26 cellular contexts compared by ENCODE assay signal in genomic region chr1:247362074-247362597, GRCh38. TPM values are rescaled to one million over a fixed set of nuclear protein-coding genes. Genes with fewer than 3 reads are reported as not detected.
DNase-seq lines count a peak whose midpoint lies in the region; ATAC-seq, FAIRE-seq and TF ChIP-seq lines count a peak whose summit lies in the region.
"Had no signal": no experiment of that assay in that cellular context is flagged by ENCODE, and none has a peak within 500 bp of the region (broad histone marks: within the 10 kb centered on the region; RNA-seq: fewer than 3 reads in every experiment).

No MANE protein-coding gene starts in this region.

- H3K4me2 ChIP-seq in K562 (ENCODE audit: insufficient read depth, low read length) (no peak overlapping the region), smooth muscle cell (no peak overlapping the region)
- H3K4me2 ChIP-seq: A549, SK-N-SH had no signal

- BruUV-seq in K562 (replicated peaks; lab: Mats Ljungman, UMichigan): no TSS peak

- H3K9ac ChIP-seq in K562 (ENCODE audit: insufficient read depth in 1 of 2, low read depth in 2 of 2, low read length in 2 of 2) (no peak overlapping the region), smooth muscle cell (ENCODE audit: low read depth) (no peak overlapping the region)
- H3K9ac ChIP-seq: BLaER1 treated with 17β-estradiol and CSF1 and Interleukin-3, amounts not matched to agents 10 nM and 100 nM; SK-N-SH had no signal

- no peaks in the 10 kb centered on the region for H3K9me1 ChIP-seq in K562 (ENCODE audit: control insufficient read depth, insufficient read depth, low read length)

- H3K27ac ChIP-seq in K562 (ENCODE audit: extremely low read depth, low read depth, low read length): no peak overlapping the region
- H3K27ac ChIP-seq in smooth muscle cell (ENCODE audit: low read depth): peak overlapping the region; percentile 31
- H3K27ac ChIP-seq: A549; BLaER1 treated with 17β-estradiol and CSF1 and Interleukin-3, amounts not matched to agents 10 nM and 100 nM had no signal

- no peak overlapping the region for H2AFZ ChIP-seq in K562 (ENCODE audit: low read depth, low read length)
- no peak overlapping the region for H2AFZ ChIP-seq in smooth muscle cell (ENCODE audit: low read depth)

- no peak for TF ChIP-seq EP300 in K562 (IDR thresholded peaks at IDR 0.05; ENCODE audit: low read length)

- CTCF ChIA-PET in K562 (lab: Yijun Ruan, JAX; ENCODE audit: low intra/inter-chr PET ratio): no interaction called here

- ATAC-seq in K562: no peak
- no peak for ATAC-seq in HG02840 (IDR thresholded peaks at IDR 0.05; ENCODE audit: low FRiP score, unreplicated experiment)
- no peak for ATAC-seq in GM21528 (IDR thresholded peaks at IDR 0.05; ENCODE audit: low FRiP score, unreplicated experiment)

- H3K79me2 ChIP-seq in K562 (ENCODE audit: control insufficient read depth, insufficient read depth, low read length) (no peaks in the 10 kb centered on the region), smooth muscle cell (ENCODE audit: low read depth) (no peaks in the 10 kb centered on the region)

- TF ChIP-seq POLR2A in K562 (conservative IDR thresholded peaks at IDR 0.05): no peak

- no peaks in the 10 kb centered on the region for H3K27me3 ChIP-seq in K562 (ENCODE audit: control insufficient read depth in 2 of 2, insufficient read depth in 2 of 2, low read length in 2 of 2)
- no peaks in the 10 kb centered on the region for H3K27me3 ChIP-seq in smooth muscle cell (ENCODE audit: low read depth)
- H3K27me3 ChIP-seq: BLaER1 treated with 17β-estradiol and CSF1 and Interleukin-3, amounts not matched to agents 10 nM and 100 nM; Peyer's patch had no signal

- H3K36me3 ChIP-seq in K562 (ENCODE audit: control insufficient read depth, insufficient read depth, low read length) (no peaks in the 10 kb centered on the region), smooth muscle cell (ENCODE audit: low read depth) (no peaks in the 10 kb centered on the region)
- H3K36me3 ChIP-seq: Peyer's patch had no signal

- H3K4me1 ChIP-seq in K562 (replicated peaks in 1 of 2; ENCODE audit: control insufficient read depth in 2 of 2, insufficient read depth in 2 of 2, low read length in 2 of 2) (peaks cover 0 to 30% of the 10 kb centered on the region in 2 experiments; a peak in 4 of 5 replicates), smooth muscle cell (ENCODE audit: low read depth) (peaks cover 7% of the 10 kb centered on the region)
- H3K4me1 ChIP-seq: A549 had no signal

- 71% methylated on average over 8 of the region's 8 CpGs for WGBS in K562 (ENCODE audit: insufficient coverage, low coverage, missing lambda C conversion rate)
- WGBS in smooth muscle cell (ENCODE audit: low lambda C conversion rate): 64% methylated on average over 8 of the region's 8 CpGs

- no peak for FAIRE-seq in K562 (lab: Jason Lieb, UNC)
- FAIRE-seq: A549, GM18507 had no signal

- POLR2A ChIA-PET in K562 (lab: Yijun Ruan, JAX): interaction anchor here (0.6 to 0.7 kb wide), 3 partner anchors 15 to 261 kb away, joined by 3 to 4 read pairs (median 3); no protein-coding TSS in a partner anchor

- TF ChIP-seq RAD21 in K562 (CRISPR knock-in tag; conservative IDR thresholded peaks at IDR 0.05 in 1 of 2, IDR thresholded peaks at IDR 0.05 in 1 of 2): no peak

- no peak overlapping the region for H3K4me3 ChIP-seq in K562
- H3K4me3 ChIP-seq in smooth muscle cell: no peak overlapping the region
- H3K4me3 ChIP-seq: A549; BLaER1 treated with 17β-estradiol and CSF1 and Interleukin-3, amounts not matched to agents 10 nM and 100 nM; Peyer's patch had no signal

- H3K9me3 ChIP-seq in K562 (replicated peaks; ENCODE audit: control insufficient read depth, insufficient read depth, low read depth, low read length) (peaks cover 7% of the 10 kb centered on the region), smooth muscle cell (replicated peaks; ENCODE audit: low read depth) (no peaks in the 10 kb centered on the region)
- H3K9me3 ChIP-seq: A549, SK-N-SH had no signal

- intact Hi-C loops in K562 (cut with micrococcal nuclease): no loop called here

- no peak for TF ChIP-seq CTCF in K562 (IDR thresholded peaks at IDR 0.05 in 2 of 3, conservative IDR thresholded peaks at IDR 0.05 in 1 of 3; ENCODE audit: insufficient read depth in 2 of 3, low read depth in 1 of 3, low read length in 3 of 3)
- no peak for TF ChIP-seq CTCF in smooth muscle cell (IDR thresholded peaks at IDR 0.05; ENCODE audit: borderline replicate concordance, insufficient read depth, poor library complexity, severe bottlenecking)

- H4K20me1 ChIP-seq in K562 (replicated peaks; ENCODE audit: control insufficient read depth, insufficient read depth, low read length) (no peaks in the 10 kb centered on the region), smooth muscle cell (ENCODE audit: low read depth) (no peaks in the 10 kb centered on the region)
- H4K20me1 ChIP-seq: BLaER1 treated with 17β-estradiol and CSF1 and Interleukin-3, amounts not matched to agents 10 nM and 100 nM had no signal

- peaks cover 10% of the 10 kb centered on the region for H3F3A ChIP-seq in smooth muscle cell (ENCODE audit: low read depth)

- DNase-seq in ELR (ENCODE audit: low read depth): peak; percentile 38
- peak; percentile 46 for DNase-seq in M059J (ENCODE audit: low read depth)
- no peak for DNase-seq in K562 (ENCODE audit: extremely low read depth in 1 of 4, low spot score in 3 of 4)
- DNase-seq in smooth muscle cell (lab: John Stamatoyannopoulos, UW; ENCODE audit: unreplicated experiment): no peak
- no peak for DNase-seq in NCI-H1092 (lab: John Stamatoyannopoulos, UW)
- DNase-seq: AML-193; CD4-positive, alpha-beta T cell; COR-L47; DMS79; H7; KG1; NCI-H1048; NCI-H1417 treated with DMSO at 0.1 percent for 48 hours; NCI-H1694 treated with DMSO at 0.1 percent for 48 hours; NCI-H2081 treated with DMSO at 0.1 percent for 48 hours; NCI-H2171; NCI-H226; NCI-H510A; NCI-H69; Peyer's patch; SK-N-SH had no signal

- in situ Hi-C loops in K562 (cut with MboI): no loop called here

TF ChIP-seq in K562, 482 proteins besides CTCF, POLR2A, EP300 and RAD21 (continues in another document):
- TF ChIP-seq ZNF41 (CRISPR knock-in tag; conservative IDR thresholded peaks at IDR 0.05) (no peak), MXD1 (CRISPR knock-in tag; IDR thresholded peaks at IDR 0.05; ENCODE audit: borderline replicate concordance, poor library complexity, severe bottlenecking) (no peak), RAD51 (IDR thresholded peaks at IDR 0.05; ENCODE audit: borderline replicate concordance, low read depth) (no peak), FOXM1 (IDR thresholded peaks at IDR 0.05; ENCODE audit: low read depth) (no peak), FOXM1 (CRISPR knock-in tag; IDR thresholded peaks at IDR 0.05; ENCODE audit: low read depth) (no peak), L3MBTL2 (IDR thresholded peaks at IDR 0.05) (no peak)

RNA-seq across cellular contexts. Expression of gene ZNF496, which starts 30.5 kb away (rescaled TPM):
- 26.4 and 28.0 TPM in 2 replicates for total RNA-seq in M059J (2014; rRNA removed; shearing (Covaris generic))
- total RNA-seq in K562 (2011; cell fraction: chromatin; rRNA removed; ENCODE audit: low replicate concordance): 46.7 and 71.5 TPM in 2 replicates
- 49.9 and 53.0 TPM in 2 replicates for total RNA-seq in K562 (2011; cell fraction: nucleolus; rRNA removed)
- total RNA-seq in K562 (2011; cell fraction: nucleoplasm; rRNA removed): 47.4 and 58.0 TPM in 2 replicates
- 44.4 and 63.2 TPM in 2 replicates for total RNA-seq in K562 (2014; rRNA removed)
- total RNA-seq in K562 (2014; rRNA removed; fragmentation: Illumina TruSeq; extraction: Trizol): 22.0 and 22.7 TPM in 2 replicates
- 31.4 and 31.6 TPM in 2 replicates for total RNA-seq in K562 (2015; rRNA removed; fragmentation: Illumina TruSeq; extraction: Trizol)
- 54.0 and 55.5 TPM in 2 replicates for total RNA-seq in K562 (2021)
- 29.8 and 37.8 TPM in 2 replicates for polyA plus RNA-seq in K562 (2011; rRNA removed)
- polyA plus RNA-seq in K562 (2011; cell fraction: cytosol; rRNA removed): 35.8 and 37.3 TPM in 2 replicates
- 52.3 and 64.6 TPM in 2 replicates for polyA plus RNA-seq in K562 (2011; cell fraction: nucleus; rRNA removed)
- polyA plus RNA-seq in K562 (2012): 28.9 and 48.4 TPM in 2 replicates
- polyA plus RNA-seq in K562 (2014; fragmentation: Illumina TruSeq; extraction: Trizol): 31.3 and 35.5 TPM in 2 replicates
- polyA plus RNA-seq in K562 (2014; fragmentation: Nextera tagmentation; extraction: Ambion mirVana): 1 to 10 TPM; 4.3 to 5.9 TPM
- polyA plus RNA-seq in K562 (2014; rRNA removed): 38.2 and 43.3 TPM in 2 replicates
- 44.2 and 45.8 TPM in 2 replicates for polyA minus RNA-seq in K562 (2011; rRNA and poly(A)+ RNA removed)
- 31.3 and 34.9 TPM in 2 replicates for polyA minus RNA-seq in K562 (2011; cell fraction: cytosol; rRNA and poly(A)+ RNA removed)
- 25.3 and 28.4 TPM in 2 replicates for polyA minus RNA-seq in K562 (2011; cell fraction: nucleus; rRNA and poly(A)+ RNA removed)
- total RNA-seq in smooth muscle cell: 37.0 and 39.5 TPM in 2 replicates
- polyA plus RNA-seq in smooth muscle cell: 14.8 and 19.8 TPM in 2 replicates

RNA-seq across cellular contexts. Expression of gene NLRP3, which starts 53.8 kb away (rescaled TPM):
- 7.4 and 9.2 TPM in 2 replicates for total RNA-seq in M059J (2014; rRNA removed; shearing (Covaris generic))
- 0.09 TPM in 1 of 2 replicates, not detected in the other for total RNA-seq in K562 (2011; cell fraction: chromatin; rRNA removed; ENCODE audit: low replicate concordance)
- total RNA-seq in K562 (2011; cell fraction: nucleolus; rRNA removed): not detected in 2 replicates
- not detected in 2 replicates for total RNA-seq in K562 (2011; cell fraction: nucleoplasm; rRNA removed)
- total RNA-seq in K562 (2014; rRNA removed) (not detected in 2 replicates), K562 (2014; rRNA removed; fragmentation: Illumina TruSeq; extraction: Trizol) (not detected in 2 replicates), K562 (2015; rRNA removed; fragmentation: Illumina TruSeq; extraction: Trizol) (not detected in 2 replicates), K562 (2021) (not detected in 2 replicates), smooth muscle cell (0.58 and 1.3 TPM in 2 replicates)
- polyA plus RNA-seq in K562 (2011; rRNA removed) (not detected in 2 replicates), K562 (2014; fragmentation: Illumina TruSeq; extraction: Trizol) (not detected in 2 replicates), K562 (2014; fragmentation: Nextera tagmentation; extraction: Ambion mirVana) (not detected), K562 (2014; rRNA removed) (not detected in 2 replicates), smooth muscle cell (1.3 and 1.4 TPM in 2 replicates)
- not detected in 2 replicates for polyA plus RNA-seq in K562 (2011; cell fraction: cytosol; rRNA removed)
- polyA plus RNA-seq in K562 (2011; cell fraction: nucleus; rRNA removed): 0.07 TPM in 1 of 2 replicates, not detected in the other
- polyA plus RNA-seq in K562 (2012): 0.01 and 0.29 TPM in 2 replicates
- not detected in 2 replicates for polyA minus RNA-seq in K562 (2011; rRNA and poly(A)+ RNA removed)
- not detected in 2 replicates for polyA minus RNA-seq in K562 (2011; cell fraction: cytosol; rRNA and poly(A)+ RNA removed)
- polyA minus RNA-seq in K562 (2011; cell fraction: nucleus; rRNA and poly(A)+ RNA removed): not detected in 2 replicates
- polyA plus RNA-seq: A549 had no signal

Comparison
In these comparisons a context has a peak if more than half of its experiments do, and no peak if none do; other contexts are left out.
1. DNase-seq: peak in ELR (single experiment) and M059J (single experiment); none in K562 (0 of 4), smooth muscle cell (single experiment) and NCI-H1092 (single experiment).